21 cellular contexts compared by ENCODE assay signal in genomic region chr2:105752691-105753090, GRCh38. TPM values are rescaled to one million over a fixed set of nuclear protein-coding genes. Genes with fewer than 3 reads are reported as not detected.
DNase-seq lines count a peak whose midpoint lies in the region; ATAC-seq lines count a peak whose summit lies in the region.
"Had no signal": no experiment of that assay in that cellular context is flagged by ENCODE, and none has a peak within 500 bp of the region (broad histone marks: within the 10 kb centered on the region; RNA-seq: fewer than 3 reads in every experiment).

No MANE protein-coding gene starts in this region.

- no peaks in the 10 kb centered on the region for H3K9me3 ChIP-seq in CD8-positive, alpha-beta memory T cell (ENCODE audit: low read length)
- H3K9me3 ChIP-seq: A549, BE2C had no signal

- peak overlapping the region; percentile 63 for H3K4me3 Mint-ChIP-seq in activated CD4-positive, alpha-beta T cell treated with anti-CD3 and anti-CD28 coated beads, Interleukin-2, amount 10 ng/mL, durations not matched to agents 7 days and 5 days
- H3K4me3 Mint-ChIP-seq in CD8-positive, alpha-beta memory T cell, result peak overlapping the region in 6 of 7 donors; percentile 32 to 66 (median 58)
- peak overlapping the region; percentile 98 for H3K4me3 Mint-ChIP-seq in activated T-helper 17 cell treated with anti-CD3 and anti-CD28 coated beads, Interleukin-2, amount 50 U/mL, for 72 hours
- H3K4me3 Mint-ChIP-seq in naive thymus-derived CD8-positive, alpha-beta T cell, result peak overlapping the region in 9 of 10 donors; percentile 46 to 99 (median 68)

- H3K36me3 Mint-ChIP-seq in activated CD4-positive, alpha-beta T cell treated with anti-CD3 and anti-CD28 coated beads, Interleukin-2, amount 10 ng/mL, durations not matched to agents 7 days and 5 days (ENCODE audit: low read depth), result peaks cover 85% of the 10 kb centered on the region
- peaks cover 17 to 40% (median 20%) of the 10 kb centered on the region in 3 donors for H3K36me3 Mint-ChIP-seq in CD8-positive, alpha-beta memory T cell
- H3K36me3 Mint-ChIP-seq in activated T-helper 17 cell treated with anti-CD3 and anti-CD28 coated beads, Interleukin-2, amount 50 U/mL, for 72 hours (ENCODE audit: low read depth), result peaks cover 99% of the 10 kb centered on the region
- H3K36me3 Mint-ChIP-seq in naive thymus-derived CD8-positive, alpha-beta T cell, result peaks cover 0 to 53% (median 12%) of the 10 kb centered on the region in 3 donors

- H3K27ac Mint-ChIP-seq in activated CD4-positive, alpha-beta T cell treated with anti-CD3 and anti-CD28 coated beads, Interleukin-2, amount 10 ng/mL, durations not matched to agents 7 days and 5 days, result peak overlapping the region; percentile 95
- peak overlapping the region; percentile 72 to 96 (median 87) for H3K27ac Mint-ChIP-seq in CD8-positive, alpha-beta memory T cell
- H3K27ac Mint-ChIP-seq in activated T-helper 17 cell treated with anti-CD3 and anti-CD28 coated beads, Interleukin-2, amount 50 U/mL, for 72 hours, result peak overlapping the region; percentile 95
- peak overlapping the region; percentile 82 to 98 (median 93) for H3K27ac Mint-ChIP-seq in naive thymus-derived CD8-positive, alpha-beta T cell

- POLR2A ChIA-PET in activated CD4-positive, alpha-beta T cell treated with anti-CD3 and anti-CD28 coated beads, Interleukin-2, amount 10 ng/mL, durations not matched to agents 7 days and 5 days (lab: Charles Lee), result interaction anchor here (1.0 kb wide), 1 partner anchor 37 kb away, joined by 3 read pairs; no protein-coding TSS in a partner anchor
- POLR2A ChIA-PET in CD8-positive, alpha-beta memory T cell (lab: Charles Lee), result no interaction called here
- POLR2A ChIA-PET in naive thymus-derived CD8-positive, alpha-beta T cell (lab: Charles Lee), result interaction anchor here (1.0 to 7.1 kb wide), 6 partner anchors 7 to 342 kb away, joined by 3 to 58 read pairs (median 10); partner anchors contain the start of gene NCK2

- CTCF ChIA-PET in activated CD4-positive, alpha-beta T cell treated with anti-CD3 and anti-CD28 coated beads, Interleukin-2, amount 10 ng/mL, durations not matched to agents 7 days and 5 days (lab: Charles Lee), result interaction anchor here (0.6 to 2.3 kb wide), 4 partner anchors 10 to 105 kb away, joined by 3 to 8 read pairs (median 3); no protein-coding TSS in a partner anchor
- CTCF ChIA-PET in CD8-positive, alpha-beta memory T cell (lab: Charles Lee), result interaction anchor here (1.0 to 1.9 kb wide), 6 partner anchors 9 to 182 kb away, joined by 3 to 6 read pairs (median 5); no protein-coding TSS in a partner anchor

- H3K9me3 Mint-ChIP-seq in activated CD4-positive, alpha-beta T cell treated with anti-CD3 and anti-CD28 coated beads, Interleukin-2, amount 10 ng/mL, durations not matched to agents 7 days and 5 days, result peaks cover 3% of the 10 kb centered on the region
- H3K9me3 Mint-ChIP-seq in CD8-positive, alpha-beta memory T cell, result no peaks in the 10 kb centered on the region
- H3K9me3 Mint-ChIP-seq in activated T-helper 17 cell treated with anti-CD3 and anti-CD28 coated beads, Interleukin-2, amount 50 U/mL, for 72 hours, result no peaks in the 10 kb centered on the region
- H3K9me3 Mint-ChIP-seq in naive thymus-derived CD8-positive, alpha-beta T cell, result peaks cover 0 to 1% (median 0%) of the 10 kb centered on the region in 9 donors

- no peaks in the 10 kb centered on the region for H3K27me3 ChIP-seq in CD8-positive, alpha-beta memory T cell (ENCODE audit: insufficient read depth, low read length, poor library complexity, severe bottlenecking)
- H3K27me3 ChIP-seq: BE2C had no signal

- H3K36me3 ChIP-seq in CD8-positive, alpha-beta memory T cell (ENCODE audit: insufficient read depth, low read length), result no peaks in the 10 kb centered on the region
- H3K36me3 ChIP-seq: BE2C had no signal

- DNase-seq in activated CD4-positive, alpha-beta T cell treated with anti-CD3 and anti-CD28 coated beads, Interleukin-2, amount 10 ng/mL, durations not matched to agents 7 days and 5 days, result no peak
- no peak for DNase-seq in activated CD4-positive, alpha-beta T cell treated with anti-CD3 and anti-CD28 coated beads for 1 hour
- DNase-seq in CD8-positive, alpha-beta memory T cell, result no peak
- no peak for DNase-seq in naive thymus-derived CD8-positive, alpha-beta T cell
- no peak for DNase-seq in NCI-H1436 (lab: John Stamatoyannopoulos, UW)
- no peak for DNase-seq in NCI-H526 (lab: John Stamatoyannopoulos, UW)
- no peak for DNase-seq in A172 (ENCODE audit: low spot score)
- DNase-seq: activated CD4-positive, alpha-beta T cell treated with anti-CD3 and anti-CD28 coated beads for 48 hours; amygdala; BE2C; Kasumi-1; NCI-H1048; NCI-H2029 treated with DMSO at 0.1 percent for 48 hours; OCI-M1; retina; Right ventricle myocardium superior; stimulated activated CD4-positive, alpha-beta T cell treated with anti-CD3 and anti-CD28 coated beads, Interleukin-4, amount 100 ng/mL, for 24 hours; SW 1271 had no signal

- no peaks in the 10 kb centered on the region for H3K27me3 Mint-ChIP-seq in activated CD4-positive, alpha-beta T cell treated with anti-CD3 and anti-CD28 coated beads, Interleukin-2, amount 10 ng/mL, durations not matched to agents 7 days and 5 days
- no peaks in the 10 kb centered on the region for H3K27me3 Mint-ChIP-seq in CD8-positive, alpha-beta memory T cell
- H3K27me3 Mint-ChIP-seq in activated T-helper 17 cell treated with anti-CD3 and anti-CD28 coated beads, Interleukin-2, amount 50 U/mL, for 72 hours, result no peaks in the 10 kb centered on the region
- H3K27me3 Mint-ChIP-seq in naive thymus-derived CD8-positive, alpha-beta T cell, result no peaks in the 10 kb centered on the region

- peaks cover 97% of the 10 kb centered on the region for H3K4me1 Mint-ChIP-seq in activated CD4-positive, alpha-beta T cell treated with anti-CD3 and anti-CD28 coated beads, Interleukin-2, amount 10 ng/mL, durations not matched to agents 7 days and 5 days
- peaks cover 97 to 100% (median 99%) of the 10 kb centered on the region in 3 donors for H3K4me1 Mint-ChIP-seq in CD8-positive, alpha-beta memory T cell
- peaks cover 75% of the 10 kb centered on the region for H3K4me1 Mint-ChIP-seq in activated T-helper 17 cell treated with anti-CD3 and anti-CD28 coated beads, Interleukin-2, amount 50 U/mL, for 72 hours
- peaks cover 54 to 100% (median 98%) of the 10 kb centered on the region in 4 donors for H3K4me1 Mint-ChIP-seq in naive thymus-derived CD8-positive, alpha-beta T cell

- ATAC-seq in activated T-helper 17 cell treated with anti-CD3 and anti-CD28 coated beads, Interleukin-2, amount 50 U/mL, for 72 hours (replicated peaks), result peak; percentile 15
- no peak for ATAC-seq in naive thymus-derived CD8-positive, alpha-beta T cell
- ATAC-seq: A549 had no signal

- no peak overlapping the region for H3K27ac ChIP-seq in CD8-positive, alpha-beta memory T cell (ENCODE audit: low read depth, low read length)
- H3K27ac ChIP-seq: A549, coronary artery had no signal

- H3K4me1 ChIP-seq in CD8-positive, alpha-beta memory T cell (ENCODE audit: insufficient read depth, low read length), result peaks cover 100% of the 10 kb centered on the region
- H3K4me1 ChIP-seq: A549, BE2C had no signal

- peak overlapping the region; percentile 32 for H3K4me3 ChIP-seq in CD8-positive, alpha-beta memory T cell (ENCODE audit: low read length)
- H3K4me3 ChIP-seq: A549, coronary artery had no signal

RNA-seq across cellular contexts. Expression of gene NCK2, which starts 8.0 kb away (rescaled TPM):
- total RNA-seq in activated CD4-positive, alpha-beta T cell treated with anti-CD3 and anti-CD28 coated beads, Interleukin-2, amount 10 ng/mL, durations not matched to agents 7 days and 5 days, result 10 to 100 TPM; 73.3 to 84.1 TPM
- 10 to 100 TPM; 72.4 to 76.1 TPM for total RNA-seq in CD8-positive, alpha-beta memory T cell
- 77.9 TPM for polyA plus RNA-seq in CD8-positive, alpha-beta memory T cell
- 10 to 100 TPM; 75.4 to 85.4 TPM for total RNA-seq in activated T-helper 17 cell treated with anti-CD3 and anti-CD28 coated beads, Interleukin-2, amount 50 U/mL, for 72 hours
- 100 to 1,000 TPM; 119 to 124 TPM for total RNA-seq in naive thymus-derived CD8-positive, alpha-beta T cell
- 100 to 1,000 TPM in 1 of 3 donors, 10 to 100 TPM in 2; 36.6 to 110 (median 67.8) TPM for polyA plus RNA-seq in naive thymus-derived CD8-positive, alpha-beta T cell
- total RNA-seq in A172 (2014; rRNA removed; shearing (Covaris generic)), result 29.1 and 44.0 TPM in 2 replicates
